ENCODE assay signal across 10 cellular contexts in genomic region chr11:74473382-74474201, GRCh38. TPM values are rescaled to one million over a fixed set of nuclear protein-coding genes. Genes with fewer than 3 reads are reported as not detected.
"Had no signal": no experiment of that assay in that cellular context is flagged by ENCODE, and none has a peak within 500 bp of the region (broad histone marks: within the 10 kb centered on the region; RNA-seq: fewer than 3 reads in every experiment).

No MANE protein-coding gene starts in this region.

- ATAC-seq: mucosa of descending colon, natural killer cell had no signal

- H3K27me3 ChIP-seq: tibial artery had no signal

- DNase-seq: activated CD4-positive, alpha-beta T cell treated with anti-CD3 and anti-CD28 coated beads for 1 hour; activated CD4-positive, alpha-beta T cell treated with anti-CD3 and anti-CD28 coated beads, Interleukin-2, amount 50 U/mL, for 48 hours; activated naive CD4-positive, alpha-beta T cell treated with anti-CD3 and anti-CD28 coated beads for 36 hours; central memory CD4-positive, alpha-beta T cell; hypothalamus; mucosa of descending colon; natural killer cell; T-helper 9 cell had no signal

- H3K27ac ChIP-seq: tibial artery had no signal

- H3K36me3 ChIP-seq: tibial artery had no signal

- H3K9me3 ChIP-seq: mucosa of descending colon, tibial artery had no signal

- H3K4me1 ChIP-seq: tibial artery had no signal

- H3K4me3 ChIP-seq: mucosa of descending colon, tibial artery had no signal

RNA-seq across cellular contexts. Expression of gene KCNE3, which starts 6.2 kb away (rescaled TPM):
- total RNA-seq: activated naive CD4-positive, alpha-beta T cell treated with anti-CD3 and anti-CD28 coated beads for 36 hours; activated T-helper 1 cell treated with anti-CD3 and anti-CD28 coated beads, Interleukin-12 subunit alpha, Interleukin-12 subunit beta, Interleukin-2, Interleukin-4 antibody, amounts not matched to agents 30 ng/mL and 10 ng/mL and 1 ng/mL, durations not matched to agents 14 hours and 24 hours and 36 hours had no signal
